In genomic region chr13:92265408-92265807, GRCh38 we compare ENCODE assay signal across 1 cellular context.
TF ChIP-seq lines count a peak whose summit lies in the region.

No MANE protein-coding gene starts in this region.

TF ChIP-seq in IMR-90, 13 proteins besides CTCF, POLR2A, EP300 and RAD21 (continued from another document):
- TF ChIP-seq RFX5 (IDR thresholded peaks at IDR 0.05; ENCODE audit: low read depth, low read length) (no peak), MXI1 (IDR thresholded peaks at IDR 0.05; ENCODE audit: borderline replicate concordance, low read depth, low read length) (no peak), RCOR1 (IDR thresholded peaks at IDR 0.05; ENCODE audit: insufficient replicate concordance, low read length) (no peak), CEBPB (IDR thresholded peaks at IDR 0.05; ENCODE audit: low read depth, low read length) (no peak), FOS (IDR thresholded peaks at IDR 0.05; ENCODE audit: low read depth, low read length) (no peak), MAFK (IDR thresholded peaks at IDR 0.05; ENCODE audit: low read depth, low read length) (no peak)
